In the genomic region with DNA sequence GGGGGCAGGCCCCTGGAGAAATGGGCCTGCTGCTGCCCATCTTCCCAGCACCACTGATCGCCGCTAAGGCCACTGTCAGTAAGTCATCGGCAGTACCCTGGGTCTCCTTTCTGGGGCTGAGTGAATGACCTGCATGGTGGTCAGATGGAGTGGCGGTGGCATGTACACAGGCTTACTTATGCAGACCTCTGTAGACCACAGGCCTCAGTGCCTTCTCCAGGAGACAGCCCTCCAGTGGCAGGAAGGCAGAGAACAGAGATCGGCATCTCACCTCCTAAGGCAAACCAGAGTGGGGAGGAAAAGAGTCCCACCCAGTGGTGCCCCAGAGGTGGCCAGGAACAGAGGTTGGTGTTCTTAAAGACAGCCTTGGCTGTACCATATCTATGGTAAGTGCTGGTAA, we compare ENCODE assay signal across 19 cellular contexts. TPM values are rescaled to one million over a fixed set of nuclear protein-coding genes. Genes with fewer than 3 reads are reported as not detected.
DNase-seq lines count a peak whose midpoint lies in the region; ATAC-seq and TF ChIP-seq lines count a peak whose summit lies in the region.
"Had no signal": no experiment of that assay in that cellular context is flagged by ENCODE, and none has a peak within 500 bp of the region (broad histone marks: within the 10 kb centered on the region; RNA-seq: fewer than 3 reads in every experiment).

No MANE protein-coding gene starts in this region.

- TF ChIP-seq CTCF in natural killer cell (IDR thresholded peaks at IDR 0.05), result no peak
- peak; percentile 47 for TF ChIP-seq CTCF in endodermal cell (conservative IDR thresholded peaks at IDR 0.05)
- TF ChIP-seq CTCF in omental fat pad (IDR thresholded peaks at IDR 0.05), result no peak

- no peak overlapping the region for H3K27ac ChIP-seq in endodermal cell (ENCODE audit: low read depth, low read length)
- H3K27ac ChIP-seq: GM23248 had no signal

- peaks cover 19 to 35% of the 10 kb centered on the region in 2 donors for H3K4me1 Mint-ChIP-seq in natural killer cell treated with Interleukin-12 subunit alpha and Interleukin-12 subunit beta and Interleukin-15 and Interleukin-18, amount 100 ng/mL, for 72 hours (ENCODE audit: low read depth in 2 of 2)
- H3K4me1 Mint-ChIP-seq in natural killer cell (peaks cover 18 to 38% of the 10 kb centered on the region in 2 donors), T-helper 17 cell (peaks cover 63% of the 10 kb centered on the region), endodermal cell (no peaks in the 10 kb centered on the region)

- no peak overlapping the region for H3K27ac Mint-ChIP-seq in natural killer cell treated with Interleukin-12 subunit alpha and Interleukin-12 subunit beta and Interleukin-15 and Interleukin-18, amount 100 ng/mL, for 72 hours
- no peak overlapping the region for H3K27ac Mint-ChIP-seq in natural killer cell
- peak overlapping the region; percentile 29 for H3K27ac Mint-ChIP-seq in T-helper 17 cell
- H3K27ac Mint-ChIP-seq in endodermal cell, result no peak overlapping the region
- H3K27ac Mint-ChIP-seq: B cell, HFFc6 had no signal

- 95 to 97% methylated on average over 5 of the region's 5 CpGs for WGBS in endodermal cell (ENCODE audit: insufficient coverage in 1 of 2, insufficient read length in 1 of 2), 2 experiments

- no peaks in the 10 kb centered on the region for H3K27me3 Mint-ChIP-seq in natural killer cell treated with Interleukin-12 subunit alpha and Interleukin-12 subunit beta and Interleukin-15 and Interleukin-18, amount 100 ng/mL, for 72 hours
- no peaks in the 10 kb centered on the region for H3K27me3 Mint-ChIP-seq in natural killer cell (ENCODE audit: low read depth in 2 of 2)
- H3K27me3 Mint-ChIP-seq in T-helper 17 cell, result no peaks in the 10 kb centered on the region
- no peaks in the 10 kb centered on the region for H3K27me3 Mint-ChIP-seq in endodermal cell (ENCODE audit: insufficient read depth)
- H3K27me3 Mint-ChIP-seq: B cell; CD4-positive, alpha-beta memory T cell had no signal

- no peak overlapping the region for H3K4me3 Mint-ChIP-seq in natural killer cell treated with Interleukin-12 subunit alpha and Interleukin-12 subunit beta and Interleukin-15 and Interleukin-18, amount 100 ng/mL, for 72 hours
- H3K4me3 Mint-ChIP-seq in natural killer cell (no peak overlapping the region), T-helper 17 cell (no peak overlapping the region), endodermal cell (no peak overlapping the region)
- H3K4me3 Mint-ChIP-seq: B cell; CD4-positive, alpha-beta memory T cell; HFFc6 had no signal

- no peak overlapping the region for H3K4me3 ChIP-seq in endodermal cell (ENCODE audit: low read length)
- H3K4me3 ChIP-seq: GM23248, HAP-1 had no signal

- ATAC-seq in natural killer cell treated with Interleukin-12 subunit alpha and Interleukin-12 subunit beta and Interleukin-15 and Interleukin-18, amount 100 ng/mL, for 72 hours, result peak; percentile 15 to 39
- ATAC-seq in natural killer cell (no peak), T-helper 17 cell (no peak), GM18867 (IDR thresholded peaks at IDR 0.05; ENCODE audit: unreplicated experiment) (no peak), omental fat pad (ENCODE audit: low FRiP score) (no peak)

- intact Hi-C loops in natural killer cell (cut with micrococcal nuclease), result no loop called here

- peaks cover 6% of the 10 kb centered on the region for H3K36me3 ChIP-seq in endodermal cell (ENCODE audit: control insufficient read depth, insufficient read depth, low read length)
- H3K36me3 ChIP-seq: HAP-1 had no signal

- peaks cover 12% of the 10 kb centered on the region for H3K36me3 Mint-ChIP-seq in natural killer cell treated with Interleukin-12 subunit alpha and Interleukin-12 subunit beta and Interleukin-15 and Interleukin-18, amount 100 ng/mL, for 72 hours
- H3K36me3 Mint-ChIP-seq in natural killer cell (no peaks in the 10 kb centered on the region), T-helper 17 cell (ENCODE audit: low read depth) (peaks cover 2% of the 10 kb centered on the region), endodermal cell (ENCODE audit: low read depth) (no peaks in the 10 kb centered on the region)

- H3K9ac ChIP-seq in endodermal cell (ENCODE audit: extremely low read depth, low read length, poor library complexity, severe bottlenecking), result no peak overlapping the region
- H3K9ac ChIP-seq: GM23248 had no signal

- H3K27me3 ChIP-seq in endodermal cell (ENCODE audit: control insufficient read depth, insufficient read depth, low read length, poor library complexity, severe bottlenecking), result no peaks in the 10 kb centered on the region

- H3K9me3 ChIP-seq in T-helper 17 cell (ENCODE audit: control insufficient read depth, low read length, poor library complexity, severe bottlenecking) (no peaks in the 10 kb centered on the region), endodermal cell (ENCODE audit: control insufficient read depth, low read length) (no peaks in the 10 kb centered on the region)
- H3K9me3 ChIP-seq: HAP-1 had no signal

- no peaks in the 10 kb centered on the region for H3K9me3 Mint-ChIP-seq in natural killer cell treated with Interleukin-12 subunit alpha and Interleukin-12 subunit beta and Interleukin-15 and Interleukin-18, amount 100 ng/mL, for 72 hours
- no peaks in the 10 kb centered on the region for H3K9me3 Mint-ChIP-seq in natural killer cell
- H3K9me3 Mint-ChIP-seq in endodermal cell, result no peaks in the 10 kb centered on the region
- H3K9me3 Mint-ChIP-seq: CD4-positive, alpha-beta memory T cell; HFFc6 had no signal

- peak; percentile 58 for DNase-seq in natural killer cell treated with Interleukin-12 subunit alpha and Interleukin-12 subunit beta and Interleukin-15 and Interleukin-18, amount 100 ng/mL, for 72 hours (ENCODE audit: low spot score)
- DNase-seq in natural killer cell, result no peak
- no peak for DNase-seq in T-helper 17 cell
- no peak for DNase-seq in endodermal cell
- DNase-seq in GM19238 (ENCODE audit: insufficient read length, low spot score), result no peak
- DNase-seq in omental fat pad (ENCODE audit: low spot score), result no peak
- DNase-seq: 8988T; ACHN; CD4-positive, alpha-beta memory T cell; DMS153; DMS79 treated with DMSO at 0.1 percent for 48 hours; EL; GDM1; GM23248; HFFc6 had no signal

- no peaks in the 10 kb centered on the region for H3K4me1 ChIP-seq in endodermal cell (ENCODE audit: control insufficient read depth, insufficient read depth, low read length)

RNA-seq across cellular contexts. Expression of a gene that starts 22.8 kb away (rescaled TPM):
- under 1 TPM in 1 of 2 donors, not detected in 1; 0.07 TPM for total RNA-seq in natural killer cell treated with Interleukin-12 subunit alpha and Interleukin-12 subunit beta and Interleukin-15 and Interleukin-18, amount 100 ng/mL, for 72 hours
- total RNA-seq in natural killer cell (1 to 10 TPM in 2 of 3 donors, under 1 TPM in 1; 0.79 to 2.4 (median 1.8) TPM), T-helper 17 cell (under 1 TPM; 0.34 to 0.57 TPM), endodermal cell (1 to 10 TPM; 1.5 TPM), omental fat pad (1 to 10 TPM in 3 of 4 donors, under 1 TPM in 1; 0.96 to 4.7 (median 1.8) TPM)
- 18.8 TPM for polyA plus RNA-seq in endodermal cell (2013, experiment 1 of 2)
- polyA plus RNA-seq in endodermal cell (2013, experiment 2 of 2), result 16.4 TPM
- total RNA-seq: CD4-positive, alpha-beta memory T cell; HT1080 had no signal
- polyA plus RNA-seq: CD4-positive, alpha-beta memory T cell had no signal

Comparison
In these comparisons a context has a peak if more than half of its experiments do, and no peak if none do; other contexts are left out.
1. ATAC-seq: peak in natural killer cell treated with Interleukin-12 subunit alpha and Interleukin-12 subunit beta and Interleukin-15 and Interleukin-18, amount 100 ng/mL, for 72 hours (2 of 2); none in natural killer cell (0 of 3), T-helper 17 cell (single experiment), GM18867 (single experiment) and omental fat pad (single experiment).